ENCODE assay signal across 26 cellular contexts in the genomic region with DNA sequence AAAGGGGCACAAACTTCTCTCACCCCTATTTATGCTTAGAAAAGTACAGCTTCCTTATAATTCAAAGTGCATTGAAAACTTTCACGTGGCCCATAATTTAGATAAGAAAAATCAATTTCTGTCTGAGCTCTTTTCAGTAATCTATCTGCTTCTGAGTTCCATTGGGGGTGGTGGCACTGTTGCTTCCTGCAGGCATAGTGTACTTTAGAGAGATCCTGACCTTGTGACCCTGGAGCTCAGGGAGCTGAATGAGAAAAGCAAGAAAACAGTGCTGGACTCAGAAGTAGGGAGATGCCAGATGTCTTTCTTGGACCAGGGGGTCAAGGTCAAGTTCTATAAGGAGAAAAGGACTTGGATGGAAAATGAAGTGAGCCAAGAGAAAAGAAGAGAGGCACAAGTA.
"Had no signal": no experiment of that assay in that cellular context is flagged by ENCODE, and none has a peak within 500 bp of the region (broad histone marks: within the 10 kb centered on the region; RNA-seq: fewer than 3 reads in every experiment).

No MANE protein-coding gene starts in this region.

- H3K4me1 ChIP-seq: colonic mucosa, foreskin keratinocyte, sigmoid colon, spleen had no signal

- ATAC-seq: foreskin keratinocyte; gastroesophageal sphincter; heart right ventricle; left colon; naive thymus-derived CD8-positive, alpha-beta T cell; stimulated activated memory B cell treated with anti-CD40 and anti-IgM and Interleukin-4, amounts not matched to agents 10 μg/mL and 1 μg/mL and 100 μg/mL, for 72 hours; stimulated activated naive CD8-positive, alpha-beta T cell treated with anti-CD3 and anti-CD28 coated beads, Interleukin-15, Interleukin-2, amounts not matched to agents 100 U/mL and 50 U/mL, for 24 hours had no signal

- H3K27me3 ChIP-seq: colonic mucosa, esophagus muscularis mucosa, foreskin keratinocyte, gastroesophageal sphincter, heart right ventricle, neutrophil, pancreas, sigmoid colon, spleen, testis, tibial artery had no signal

- H3K4me1 Mint-ChIP-seq: central memory CD8-positive, alpha-beta T cell; naive thymus-derived CD8-positive, alpha-beta T cell; stimulated activated memory B cell treated with anti-CD40 and anti-IgM and Interleukin-4, amounts not matched to agents 10 μg/mL and 1 μg/mL and 100 μg/mL, for 72 hours had no signal

- H3K9me3 Mint-ChIP-seq: central memory CD8-positive, alpha-beta T cell; dendritic cell treated with granulocyte-macrophage colony-stimulating factor and Interleukin-4, amounts not matched to agents 40 ng/mL and 50 ng/mL, for 4 days; naive thymus-derived CD8-positive, alpha-beta T cell; stimulated activated memory B cell treated with anti-CD40 and anti-IgM and Interleukin-4, amounts not matched to agents 10 μg/mL and 1 μg/mL and 100 μg/mL, for 72 hours; type B pancreatic cell had no signal

- H3K27ac ChIP-seq: colonic mucosa, esophagus muscularis mucosa, foreskin keratinocyte, gastroesophageal sphincter, heart right ventricle, neutrophil, pancreas, sigmoid colon, spleen, testis, tibial artery had no signal

- H3K27ac Mint-ChIP-seq: dendritic cell treated with granulocyte-macrophage colony-stimulating factor and Interleukin-4, amounts not matched to agents 40 ng/mL and 50 ng/mL, for 4 days; naive thymus-derived CD8-positive, alpha-beta T cell; stimulated activated memory B cell treated with anti-CD40 and anti-IgM and Interleukin-4, amounts not matched to agents 10 μg/mL and 1 μg/mL and 100 μg/mL, for 72 hours; type B pancreatic cell had no signal

- DNase-seq: colonic mucosa; effector memory CD4-positive, alpha-beta T cell; foreskin keratinocyte; glutamatergic neuron; heart right ventricle; hippocampal formation; kidney glomerular epithelial cell; left colon; mesendoderm; midbrain; naive thymus-derived CD8-positive, alpha-beta T cell; pancreas; sigmoid colon; spleen; stimulated activated CD4-positive, alpha-beta T cell treated with anti-CD3 and anti-CD28 coated beads, Interleukin-4, amount 100 ng/mL, for 4 hours; stimulated activated naive CD8-positive, alpha-beta T cell treated with anti-CD3 and anti-CD28 coated beads, Interleukin-15, Interleukin-2, amounts not matched to agents 100 U/mL and 50 U/mL, for 24 hours; substantia nigra; testis; tibial artery had no signal

- H3K27me3 Mint-ChIP-seq: central memory CD8-positive, alpha-beta T cell; dendritic cell treated with granulocyte-macrophage colony-stimulating factor and Interleukin-4, amounts not matched to agents 40 ng/mL and 50 ng/mL, for 4 days; stimulated activated memory B cell treated with anti-CD40 and anti-IgM and Interleukin-4, amounts not matched to agents 10 μg/mL and 1 μg/mL and 100 μg/mL, for 72 hours; type B pancreatic cell had no signal

- H3K36me3 ChIP-seq: colonic mucosa, esophagus muscularis mucosa, gastroesophageal sphincter, heart right ventricle, neutrophil, pancreas, sigmoid colon, spleen, tibial artery had no signal

- H3K36me3 Mint-ChIP-seq: naive thymus-derived CD8-positive, alpha-beta T cell; stimulated activated memory B cell treated with anti-CD40 and anti-IgM and Interleukin-4, amounts not matched to agents 10 μg/mL and 1 μg/mL and 100 μg/mL, for 72 hours; type B pancreatic cell had no signal

- H3K4me3 ChIP-seq: colonic mucosa, esophagus muscularis mucosa, gastroesophageal sphincter, heart right ventricle, pancreas, sigmoid colon, spleen, testis, tibial artery had no signal

- H3K4me3 Mint-ChIP-seq: central memory CD8-positive, alpha-beta T cell; dendritic cell treated with granulocyte-macrophage colony-stimulating factor and Interleukin-4, amounts not matched to agents 40 ng/mL and 50 ng/mL, for 4 days; naive thymus-derived CD8-positive, alpha-beta T cell; stimulated activated memory B cell treated with anti-CD40 and anti-IgM and Interleukin-4, amounts not matched to agents 10 μg/mL and 1 μg/mL and 100 μg/mL, for 72 hours; type B pancreatic cell had no signal

- H3K9me3 ChIP-seq: colonic mucosa, esophagus muscularis mucosa, gastroesophageal sphincter, neutrophil, pancreas, sigmoid colon, spleen, testis, tibial artery had no signal
